ENCODE assay signal across 32 cellular contexts in genomic region chr7:37111459-37111858, GRCh38.
"Had no signal": no experiment of that assay in that cellular context is flagged by ENCODE, and none has a peak within 500 bp of the region (broad histone marks: within the 10 kb centered on the region; RNA-seq: fewer than 3 reads in every experiment).

No MANE protein-coding gene starts in this region.

- H3K79me2 ChIP-seq: parathyroid adenoma had no signal

- H3K36me3 ChIP-seq: ovary, suprapubic skin, tibial artery, transverse colon, upper lobe of right lung, uterus had no signal

- H3K4me3 Mint-ChIP-seq: naive thymus-derived CD8-positive, alpha-beta T cell; natural killer cell treated with Interleukin-12 subunit alpha and Interleukin-12 subunit beta and Interleukin-15 and Interleukin-18, amount 100 ng/mL, for 72 hours; nephron progenitor cell; neural crest cell; stimulated activated memory B cell treated with anti-CD40 and anti-IgM and Interleukin-4, amounts not matched to agents 10 μg/mL and 1 μg/mL and 100 μg/mL, for 72 hours; stimulated activated naive CD8-positive, alpha-beta T cell treated with anti-CD3 and anti-CD28 coated beads, Interleukin-15, amount 100 ng/mL, for 72 hours; type B pancreatic cell had no signal

- H3K27me3 Mint-ChIP-seq: naive thymus-derived CD8-positive, alpha-beta T cell; natural killer cell treated with Interleukin-12 subunit alpha and Interleukin-12 subunit beta and Interleukin-15 and Interleukin-18, amount 100 ng/mL, for 72 hours; progenitor cell of endocrine pancreas; stimulated activated memory B cell treated with anti-CD40 and anti-IgM and Interleukin-4, amounts not matched to agents 10 μg/mL and 1 μg/mL and 100 μg/mL, for 72 hours; stimulated activated naive CD8-positive, alpha-beta T cell treated with anti-CD3 and anti-CD28 coated beads, Interleukin-15, amount 100 ng/mL, for 72 hours; type B pancreatic cell had no signal

- H3K9ac ChIP-seq: parathyroid adenoma had no signal

- DNase-seq: naive thymus-derived CD8-positive, alpha-beta T cell; nephron progenitor cell; occipital lobe; ovary; posterior cingulate gyrus; psoas muscle; right cardiac atrium; spleen; stimulated activated CD4-positive, alpha-beta T cell treated with anti-CD3 and anti-CD28 coated beads, Interleukin-12 subunit alpha, Interleukin-12 subunit beta, amount 100 ng/mL, for 4 hours; stimulated activated CD4-positive, alpha-beta T cell treated with anti-CD3 and anti-CD28 coated beads, Interleukin-1b, Interleukin-23, amount 100 ng/mL, for 48 hours; stimulated activated CD4-positive, alpha-beta T cell treated with anti-CD3 and anti-CD28 coated beads, Interleukin-4, amount 100 ng/mL, for 1 hour; stimulated activated CD4-positive, alpha-beta T cell treated with anti-CD3 and anti-CD28 coated beads, Interleukin-4, amount 100 ng/mL, for 4 hours; stimulated activated CD8-positive, alpha-beta memory T cell treated with anti-CD3 and anti-CD28 coated beads, Interleukin-4, amount 100 ng/mL, for 48 hours; stimulated activated naive CD4-positive, alpha-beta T cell; stimulated activated naive CD8-positive, alpha-beta T cell treated with anti-CD3 and anti-CD28 coated beads, Interleukin-15, amount 100 ng/mL, for 72 hours; stimulated activated naive CD8-positive, alpha-beta T cell treated with anti-CD3 and anti-CD28 coated beads, Interleukin-15, Interleukin-2, amounts not matched to agents 100 U/mL and 50 U/mL, for 24 hours; substantia nigra; testis; tibial artery; transverse colon; upper lobe of right lung; uterus had no signal

- H3K4me1 ChIP-seq: parathyroid adenoma, psoas muscle, suprapubic skin, tibial artery, uterus had no signal

- H3K4me3 ChIP-seq: ovary, psoas muscle, skin epidermis, smooth muscle cell, spleen, suprapubic skin, testis, tibial artery, transverse colon, upper lobe of right lung, uterus had no signal

- ATAC-seq: naive thymus-derived CD8-positive, alpha-beta T cell; natural killer cell treated with Interleukin-12 subunit alpha and Interleukin-12 subunit beta and Interleukin-15 and Interleukin-18, amount 100 ng/mL, for 72 hours; psoas muscle; right cardiac atrium; sciatic nerve; stimulated activated memory B cell treated with anti-CD40 and anti-IgM and Interleukin-4, amounts not matched to agents 10 μg/mL and 1 μg/mL and 100 μg/mL, for 72 hours; stimulated activated naive CD8-positive, alpha-beta T cell treated with anti-CD3 and anti-CD28 coated beads, Interleukin-15, amount 100 ng/mL, for 72 hours; stimulated activated naive CD8-positive, alpha-beta T cell treated with anti-CD3 and anti-CD28 coated beads, Interleukin-15, Interleukin-2, amounts not matched to agents 100 U/mL and 50 U/mL, for 24 hours; upper lobe of right lung had no signal

- H3K27ac ChIP-seq: ovary, parathyroid adenoma, psoas muscle, skin epidermis, spleen, suprapubic skin, testis, tibial artery, transverse colon, upper lobe of right lung, uterus had no signal

- H2AFZ ChIP-seq: parathyroid adenoma had no signal

- H3K27me3 ChIP-seq: ovary, spleen, suprapubic skin, testis, tibial artery, transverse colon, upper lobe of right lung, uterus had no signal

- H3K27ac Mint-ChIP-seq: natural killer cell treated with Interleukin-12 subunit alpha and Interleukin-12 subunit beta and Interleukin-15 and Interleukin-18, amount 100 ng/mL, for 72 hours; progenitor cell of endocrine pancreas; type B pancreatic cell had no signal

- H3K9me3 ChIP-seq: ovary, psoas muscle, spleen, suprapubic skin, testis, tibial artery, transverse colon, upper lobe of right lung, uterus had no signal

- H3K9me3 Mint-ChIP-seq: naive thymus-derived CD8-positive, alpha-beta T cell; stimulated activated memory B cell treated with anti-CD40 and anti-IgM and Interleukin-4, amounts not matched to agents 10 μg/mL and 1 μg/mL and 100 μg/mL, for 72 hours had no signal

- H3K36me3 Mint-ChIP-seq: type B pancreatic cell had no signal

- H3K4me2 ChIP-seq: smooth muscle cell had no signal
